Comparison of ENCODE assay signal across 18 cellular contexts in the genomic region with DNA sequence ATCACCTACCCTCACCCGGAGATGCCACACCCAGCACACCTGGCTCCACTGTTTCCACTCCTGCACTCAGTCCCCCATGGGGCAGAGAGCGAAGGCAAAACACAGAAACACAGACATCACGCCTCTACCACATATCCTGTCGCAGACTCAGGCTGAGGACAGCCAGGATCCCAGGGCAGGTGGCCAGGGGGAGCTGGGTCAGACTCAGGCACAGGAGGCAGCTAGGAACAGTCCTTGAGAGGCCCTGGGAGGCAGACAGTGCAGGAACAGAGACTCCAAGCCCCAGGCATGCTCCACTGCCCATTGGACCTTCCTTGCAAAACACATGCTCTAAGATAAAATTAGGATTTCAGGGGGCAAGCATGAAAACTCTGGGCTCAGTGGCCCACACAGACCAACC.
"Had no signal": no experiment of that assay in that cellular context is flagged by ENCODE, and none has a peak within 500 bp of the region (broad histone marks: within the 10 kb centered on the region; RNA-seq: fewer than 3 reads in every experiment).

No MANE protein-coding gene starts in this region.

- H3K27ac ChIP-seq: lower lobe of right lung, sigmoid colon, testis had no signal

- H3K4me1 Mint-ChIP-seq: immature natural killer cell, WTC11 had no signal

- ATAC-seq: activated naive CD4-positive, alpha-beta T cell treated with anti-CD3 and anti-CD28 coated beads, Interleukin-2, amount 50 U/mL, for 72 hours; naive thymus-derived CD8-positive, alpha-beta T cell had no signal

- H3K4me3 Mint-ChIP-seq: brain; endodermal cell; immature natural killer cell; naive thymus-derived CD8-positive, alpha-beta T cell; stimulated activated naive CD8-positive, alpha-beta T cell treated with anti-CD3 and anti-CD28 coated beads, Interleukin-15, Interleukin-2, amounts not matched to agents 100 ng/mL and 50 ng/mL, for 24 hours; WTC11 had no signal

- DNase-seq: activated effector memory CD4-positive, alpha-beta T cell treated with Interleukin-2 at 50 U/mL for 16 hours; activated T-cell treated with anti-CD3 and anti-CD28 coated beads, Interleukin-2, amount 50 U/mL, for 1 hour; amniotic stem cell; cerebellar nuclear complex; dermis blood vessel endothelial cell; endodermal cell; erythroblast; hippocampal formation; immature natural killer cell; lower lobe of right lung; naive thymus-derived CD8-positive, alpha-beta T cell; sigmoid colon; stimulated activated CD4-positive, alpha-beta T cell treated with anti-CD3 and anti-CD28 coated beads, Interleukin-2, amount 100 ng/mL, for 24 hours; testis had no signal

- H3K9me3 ChIP-seq: lower lobe of right lung, sigmoid colon, testis had no signal

- H3K36me3 Mint-ChIP-seq: activated naive CD4-positive, alpha-beta T cell treated with anti-CD3 and anti-CD28 coated beads, Interleukin-2, amount 50 U/mL, for 72 hours; brain; immature natural killer cell; naive thymus-derived CD8-positive, alpha-beta T cell; WTC11 had no signal

- H3K27ac Mint-ChIP-seq: activated naive CD4-positive, alpha-beta T cell treated with anti-CD3 and anti-CD28 coated beads, Interleukin-2, amount 50 U/mL, for 72 hours; endodermal cell; immature natural killer cell; stimulated activated naive CD8-positive, alpha-beta T cell treated with anti-CD3 and anti-CD28 coated beads, Interleukin-15, Interleukin-2, amounts not matched to agents 100 ng/mL and 50 ng/mL, for 24 hours; WTC11 had no signal

- H3K4me3 ChIP-seq: lower lobe of right lung, sigmoid colon, testis had no signal

- H3K36me3 ChIP-seq: lower lobe of right lung, sigmoid colon had no signal

- H3K4me1 ChIP-seq: lower lobe of right lung, sigmoid colon, testis had no signal

- H3K9me3 Mint-ChIP-seq: activated naive CD4-positive, alpha-beta T cell treated with anti-CD3 and anti-CD28 coated beads, Interleukin-2, amount 50 U/mL, for 72 hours; immature natural killer cell; naive thymus-derived CD8-positive, alpha-beta T cell; stimulated activated naive CD8-positive, alpha-beta T cell treated with anti-CD3 and anti-CD28 coated beads, Interleukin-15, Interleukin-2, amounts not matched to agents 100 ng/mL and 50 ng/mL, for 24 hours had no signal

- H3K27me3 ChIP-seq: sigmoid colon, testis had no signal
